In genomic region chr22:39522567-39523300, GRCh38 we compare ENCODE assay signal across 8 cellular contexts. TPM values are rescaled to one million over a fixed set of nuclear protein-coding genes. Genes with fewer than 3 reads are reported as not detected.
DNase-seq lines count a peak whose midpoint lies in the region; ATAC-seq and TF ChIP-seq lines count a peak whose summit lies in the region.

No MANE protein-coding gene starts in this region.

- peak overlapping the region; percentile 77 to 99 (median 97) for H3K27ac Mint-ChIP-seq in CD14-positive monocyte
- H3K27ac Mint-ChIP-seq in endodermal cell, result peak overlapping the region; percentile 100
- peak overlapping the region; percentile 98 for H3K27ac Mint-ChIP-seq in natural killer cell treated with Interleukin-12 subunit alpha and Interleukin-12 subunit beta and Interleukin-15 and Interleukin-18, amount 100 ng/mL, for 72 hours

- peak overlapping the region; percentile 90 to 92 for H3K4me3 Mint-ChIP-seq in CD14-positive monocyte
- peak overlapping the region; percentile 95 for H3K4me3 Mint-ChIP-seq in endodermal cell
- H3K4me3 Mint-ChIP-seq in natural killer cell treated with Interleukin-12 subunit alpha and Interleukin-12 subunit beta and Interleukin-15 and Interleukin-18, amount 100 ng/mL, for 72 hours, result peak overlapping the region; percentile 95

- H3K27me3 Mint-ChIP-seq in CD14-positive monocyte (ENCODE audit: low read depth in 3 of 3) (peaks cover 0 to 7% (median 1%) of the 10 kb centered on the region in 3 donors), endodermal cell (ENCODE audit: insufficient read depth) (no peaks in the 10 kb centered on the region)
- no peaks in the 10 kb centered on the region for H3K27me3 Mint-ChIP-seq in natural killer cell treated with Interleukin-12 subunit alpha and Interleukin-12 subunit beta and Interleukin-15 and Interleukin-18, amount 100 ng/mL, for 72 hours

- H3K36me3 ChIP-seq in SK-N-MC (ENCODE audit: insufficient read depth, low read length) (peaks cover 33% of the 10 kb centered on the region), endodermal cell (ENCODE audit: control insufficient read depth, insufficient read depth, low read length) (peaks cover 41% of the 10 kb centered on the region)

- intact Hi-C loops in CD14-positive monocyte (cut with micrococcal nuclease), result loop anchor here (5.0 to 10.0 kb wide), 3 partner anchors 118 to 768 kb away; partner anchors contain the start of genes CBX7 (in 1 of the 2) and SUN2 (in 1 of the 2)

- H3K27me3 ChIP-seq in endodermal cell (ENCODE audit: control insufficient read depth, insufficient read depth, low read length, poor library complexity, severe bottlenecking), result no peaks in the 10 kb centered on the region

- CTCF ChIA-PET in GM10248 (lab: Yijun Ruan, JAX), result interaction anchor here (1.1 to 1.4 kb wide), 4 partner anchors 26 to 513 kb away, joined by 3 to 5 read pairs (median 4); no protein-coding TSS in a partner anchor

- POLR2A ChIA-PET in GM10248 (lab: Yijun Ruan, JAX), result interaction anchor here (0.6 to 1.8 kb wide), 12 partner anchors 10 to 1372 kb away, joined by 3 to 14 read pairs (median 4); partner anchors contain the start of genes RPL3 and RPS19BP1

- no peak for ATAC-seq in natural killer cell treated with Interleukin-12 subunit alpha and Interleukin-12 subunit beta and Interleukin-15 and Interleukin-18, amount 100 ng/mL, for 72 hours
- no peak for ATAC-seq in GM21576 (IDR thresholded peaks at IDR 0.05; ENCODE audit: unreplicated experiment)

- H3K27ac ChIP-seq in SK-N-MC (peak overlapping the region; percentile 99), endodermal cell (ENCODE audit: low read depth, low read length) (no peak overlapping the region)

- no peak for DNase-seq in CD14-positive monocyte (ENCODE audit: low spot score)
- DNase-seq in HCEC 1CT, result peak; percentile 53
- DNase-seq in SK-N-MC (ENCODE audit: low read depth, low spot score), result no peak
- no peak for DNase-seq in endodermal cell
- DNase-seq in natural killer cell treated with Interleukin-12 subunit alpha and Interleukin-12 subunit beta and Interleukin-15 and Interleukin-18, amount 100 ng/mL, for 72 hours (ENCODE audit: low spot score), result no peak
- no peak for DNase-seq in GM10248 (ENCODE audit: extremely low spot score)
- no peak for DNase-seq in NCI-H2227 (lab: John Stamatoyannopoulos, UW; ENCODE audit: unreplicated experiment)

- peak overlapping the region; percentile 96 for H3K4me3 ChIP-seq in SK-N-MC
- H3K4me3 ChIP-seq in endodermal cell (ENCODE audit: low read length), result peak overlapping the region; percentile 97

- no peaks in the 10 kb centered on the region for H3K4me1 ChIP-seq in endodermal cell (ENCODE audit: control insufficient read depth, insufficient read depth, low read length)

- peak overlapping the region; percentile 66 for H3K9ac ChIP-seq in SK-N-MC (ENCODE audit: insufficient read length)
- peak overlapping the region; percentile 99 for H3K9ac ChIP-seq in endodermal cell (ENCODE audit: extremely low read depth, low read length, poor library complexity, severe bottlenecking)

- WGBS in endodermal cell (ENCODE audit: insufficient coverage in 1 of 2, insufficient read length in 1 of 2), 2 experiments, result 85 to 89% methylated on average over 11 to 14 of the region's 14 CpGs

- peaks cover 74% of the 10 kb centered on the region for H3K4me1 Mint-ChIP-seq in CD14-positive monocyte
- H3K4me1 Mint-ChIP-seq in endodermal cell, result peaks cover 30% of the 10 kb centered on the region
- peaks cover 51 to 71% of the 10 kb centered on the region in 2 donors for H3K4me1 Mint-ChIP-seq in natural killer cell treated with Interleukin-12 subunit alpha and Interleukin-12 subunit beta and Interleukin-15 and Interleukin-18, amount 100 ng/mL, for 72 hours (ENCODE audit: low read depth in 2 of 2)

- TF ChIP-seq CTCF in CD14-positive monocyte (IDR thresholded peaks at IDR 0.05) (no peak), endodermal cell (conservative IDR thresholded peaks at IDR 0.05) (no peak), GM10248 (IDR thresholded peaks at IDR 0.05; ENCODE audit: control extremely low read depth, extremely low read depth, low read depth, missing control alignments) (no peak)

- H3K9me3 Mint-ChIP-seq in CD14-positive monocyte (no peaks in the 10 kb centered on the region), endodermal cell (no peaks in the 10 kb centered on the region)
- no peaks in the 10 kb centered on the region for H3K9me3 Mint-ChIP-seq in natural killer cell treated with Interleukin-12 subunit alpha and Interleukin-12 subunit beta and Interleukin-15 and Interleukin-18, amount 100 ng/mL, for 72 hours

- H3K36me3 Mint-ChIP-seq in CD14-positive monocyte (peaks cover 36 to 60% of the 10 kb centered on the region in 2 donors), endodermal cell (ENCODE audit: low read depth) (peaks cover 50% of the 10 kb centered on the region)
- H3K36me3 Mint-ChIP-seq in natural killer cell treated with Interleukin-12 subunit alpha and Interleukin-12 subunit beta and Interleukin-15 and Interleukin-18, amount 100 ng/mL, for 72 hours, result peaks cover 20% of the 10 kb centered on the region

- H3K9me3 ChIP-seq in SK-N-MC (ENCODE audit: low read depth, low read length), result no peaks in the 10 kb centered on the region
- no peaks in the 10 kb centered on the region for H3K9me3 ChIP-seq in endodermal cell (ENCODE audit: control insufficient read depth, low read length)

RNA-seq across cellular contexts. Expression of gene ATF4, which starts 2.4 kb away (rescaled TPM):
- 10 to 100 TPM; 55.1 to 59.0 TPM for polyA plus RNA-seq in CD14-positive monocyte
- 100 to 1,000 TPM; 335 to 341 TPM for total RNA-seq in endodermal cell
- 370 TPM for polyA plus RNA-seq in endodermal cell (2013, experiment 1 of 2)
- polyA plus RNA-seq in endodermal cell (2013, experiment 2 of 2), result 330 TPM
- 100 to 1,000 TPM; 463 to 472 TPM for total RNA-seq in natural killer cell treated with Interleukin-12 subunit alpha and Interleukin-12 subunit beta and Interleukin-15 and Interleukin-18, amount 100 ng/mL, for 72 hours

RNA-seq across cellular contexts. Expression of gene RPS19BP1, which starts 9.8 kb away (rescaled TPM):
- polyA plus RNA-seq in CD14-positive monocyte, result 100 to 1,000 TPM in 1 of 2 donors, 10 to 100 TPM in 1; 73.5 to 106 TPM
- 10 to 100 TPM; 65.5 to 70.3 TPM for total RNA-seq in endodermal cell
- polyA plus RNA-seq in endodermal cell (2013, experiment 1 of 2), result 66.1 TPM
- polyA plus RNA-seq in endodermal cell (2013, experiment 2 of 2), result 59.9 TPM
- 100 to 1,000 TPM in 1 of 2 donors, 10 to 100 TPM in 1; 84.1 to 122 TPM for total RNA-seq in natural killer cell treated with Interleukin-12 subunit alpha and Interleukin-12 subunit beta and Interleukin-15 and Interleukin-18, amount 100 ng/mL, for 72 hours

RNA-seq across cellular contexts. Expression of gene MIEF1, which starts 20.6 kb away (rescaled TPM):
- polyA plus RNA-seq in CD14-positive monocyte, result 10 to 100 TPM; 13.3 to 14.0 TPM
- total RNA-seq in endodermal cell, result 10 to 100 TPM; 36.0 to 43.3 TPM
- polyA plus RNA-seq in endodermal cell (2013, experiment 1 of 2), result 28.1 TPM
- polyA plus RNA-seq in endodermal cell (2013, experiment 2 of 2), result 26.6 TPM
- total RNA-seq in natural killer cell treated with Interleukin-12 subunit alpha and Interleukin-12 subunit beta and Interleukin-15 and Interleukin-18, amount 100 ng/mL, for 72 hours, result 10 to 100 TPM; 49.6 to 71.2 TPM

RNA-seq across cellular contexts. Expression of gene CACNA1I, which starts 47.8 kb away (rescaled TPM):
- not detected for polyA plus RNA-seq in CD14-positive monocyte
- total RNA-seq in endodermal cell, result 1 to 10 TPM; 1.2 to 2.2 TPM
- polyA plus RNA-seq in endodermal cell (2013, experiment 1 of 2), result 0.32 TPM
- polyA plus RNA-seq in endodermal cell (2013, experiment 2 of 2), result 0.29 TPM
- under 1 TPM in 1 of 2 donors, not detected in 1; 0.17 TPM for total RNA-seq in natural killer cell treated with Interleukin-12 subunit alpha and Interleukin-12 subunit beta and Interleukin-15 and Interleukin-18, amount 100 ng/mL, for 72 hours
